ENCODE assay signal across 9 cellular contexts in the genomic region with DNA sequence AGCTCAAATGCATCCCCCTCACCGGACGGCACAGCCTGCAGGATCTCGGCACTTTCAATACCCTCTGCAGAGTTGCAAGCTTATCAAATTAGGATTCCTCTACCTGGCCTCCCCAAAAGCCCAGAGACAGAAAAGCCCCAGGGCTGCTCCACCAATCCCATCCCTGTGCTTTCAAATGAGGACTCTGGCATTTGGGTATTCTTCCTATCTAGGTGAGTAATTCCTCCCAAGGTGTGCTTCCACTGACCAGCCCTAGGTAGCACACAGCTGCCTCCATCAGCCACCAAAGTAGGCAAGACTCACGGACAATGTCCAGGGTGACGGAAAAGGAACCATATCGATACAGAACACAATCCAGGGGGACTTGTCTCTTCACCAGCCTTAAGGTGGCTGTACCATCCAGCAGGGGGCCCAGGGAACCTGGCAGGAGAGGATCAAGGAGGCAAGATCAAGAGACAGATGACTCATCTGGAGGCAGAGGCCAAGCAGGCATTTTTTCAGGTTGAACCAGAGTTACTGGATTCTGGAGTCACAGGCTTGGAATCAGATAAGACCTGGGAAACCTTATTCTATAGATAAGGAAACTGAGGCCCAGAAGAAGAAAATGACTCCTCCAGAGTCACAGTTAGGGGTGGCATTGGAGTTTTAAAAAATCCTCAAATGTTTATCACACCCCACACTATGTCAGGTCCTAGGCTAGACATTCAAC. TPM values are rescaled to one million over a fixed set of nuclear protein-coding genes. Genes with fewer than 3 reads are reported as not detected.
DNase-seq lines count a peak whose midpoint lies in the region; ATAC-seq and TF ChIP-seq lines count a peak whose summit lies in the region.
"Had no signal": no experiment of that assay in that cellular context is flagged by ENCODE, and none has a peak within 500 bp of the region (broad histone marks: within the 10 kb centered on the region; RNA-seq: fewer than 3 reads in every experiment).

No MANE protein-coding gene starts in this region.

- H3K36me3 Mint-ChIP-seq in Caco-2 (ENCODE audit: insufficient read depth, unreplicated experiment): peaks cover 11% of the 10 kb centered on the region
- peaks cover 7 to 32% (median 9%) of the 10 kb centered on the region in 3 donors for H3K36me3 Mint-ChIP-seq in immature natural killer cell

- H3K4me3 ChIP-seq in Caco-2 (ENCODE audit: low read depth, low read length) (no peak overlapping the region), LNCaP clone FGC (ENCODE audit: low read depth, low read length) (no peak overlapping the region)
- H3K4me3 ChIP-seq: thoracic aorta had no signal

- TF ChIP-seq CTCF in Caco-2 (IDR thresholded peaks at IDR 0.05; ENCODE audit: insufficient read depth in 1 of 2, low read depth in 1 of 2, low read length in 1 of 2, severe bottlenecking in 1 of 2, unreplicated experiment in 1 of 2): peak; percentile 69 to 74
- TF ChIP-seq CTCF in LNCaP clone FGC (IDR thresholded peaks at IDR 0.05; ENCODE audit: control insufficient read depth, extremely low read depth, insufficient read depth): peak; percentile 19; the same call in 1 of the 2 replicates
- TF ChIP-seq CTCF in foreskin keratinocyte (conservative IDR thresholded peaks at IDR 0.05): peak; percentile 86

- H3K27me3 Mint-ChIP-seq in Caco-2 (ENCODE audit: insufficient read depth, unreplicated experiment): no peaks in the 10 kb centered on the region
- peaks cover 0 to 2% (median 0%) of the 10 kb centered on the region in 3 donors for H3K27me3 Mint-ChIP-seq in immature natural killer cell (ENCODE audit: low read depth in 3 of 3)

- H3K27me3 ChIP-seq in Caco-2 (replicated peaks; ENCODE audit: control insufficient read depth, insufficient read depth, low read length): no peaks in the 10 kb centered on the region
- no peaks in the 10 kb centered on the region for H3K27me3 ChIP-seq in foreskin keratinocyte

- intact Hi-C loops in Caco-2 (cut with micrococcal nuclease; ENCODE audit: unreplicated experiment): loop anchor here (1.0 to 2.0 kb wide), 4 partner anchors 10 to 85 kb away; a partner anchor contains a TSS

- H3K4me3 Mint-ChIP-seq in Caco-2 (ENCODE audit: unreplicated experiment) (peak overlapping the region; percentile 60), immature natural killer cell (no peak overlapping the region)

- ATAC-seq in foreskin keratinocyte (peak; percentile 93), GM18868 (IDR thresholded peaks at IDR 0.05; ENCODE audit: unreplicated experiment) (no peak), HG03565 (IDR thresholded peaks at IDR 0.05; ENCODE audit: unreplicated experiment) (no peak)

- peak overlapping the region; percentile 93 for H3K27ac Mint-ChIP-seq in Caco-2 (ENCODE audit: unreplicated experiment)
- H3K27ac Mint-ChIP-seq in immature natural killer cell: peak overlapping the region in 1 of 6 donors; percentile 48

- POLR2A ChIA-PET in Caco-2 (lab: Charles Lee): no interaction called here

- DNase-seq in Caco-2 (peak; percentile 90 to 91), LNCaP clone FGC (ENCODE audit: low read depth) (peak; percentile 78), foreskin keratinocyte (peak; percentile 77 to 92), hepatic stellate cell (ENCODE audit: low spot score) (no peak), immature natural killer cell (no peak)
- peak; percentile 69 for DNase-seq in activated CD8-positive, alpha-beta memory T cell treated with anti-CD3 and anti-CD28 coated beads for 24 hours

- H3K4me1 Mint-ChIP-seq in Caco-2 (ENCODE audit: low read depth, unreplicated experiment): peaks cover 41% of the 10 kb centered on the region
- H3K4me1 Mint-ChIP-seq in immature natural killer cell: no peaks in the 10 kb centered on the region

- CTCF ChIA-PET in Caco-2 (lab: Charles Lee): interaction anchor here (0.9 to 1.8 kb wide), 4 partner anchors 16 to 29 kb away, joined by 3 to 11 read pairs (median 6); a partner anchor contains a TSS

- H3K9me3 Mint-ChIP-seq in Caco-2 (ENCODE audit: unreplicated experiment) (no peaks in the 10 kb centered on the region), immature natural killer cell (no peaks in the 10 kb centered on the region)

- no TSS peak for BruUV-seq in Caco-2 (replicated peaks; lab: Mats Ljungman, UMichigan)

- H3K9me3 ChIP-seq in Caco-2: no peaks in the 10 kb centered on the region
- H3K9me3 ChIP-seq: thoracic aorta had no signal

- no peak overlapping the region for H3K27ac ChIP-seq in foreskin keratinocyte
- H3K27ac ChIP-seq: thoracic aorta had no signal

- H3K4me1 ChIP-seq in Caco-2 (peaks cover 44% of the 10 kb centered on the region), foreskin keratinocyte (peaks cover 8% of the 10 kb centered on the region)

- H3K36me3 ChIP-seq in Caco-2 (ENCODE audit: control insufficient read depth, insufficient read depth, low read length): no peaks in the 10 kb centered on the region

RNA-seq across cellular contexts. Expression of a gene that starts 9.9 kb away (rescaled TPM):
- total RNA-seq in Caco-2 (2022) (7.8 and 9.7 TPM in 2 replicates), foreskin keratinocyte (0.85 and 1.3 TPM in 2 replicates)
- polyA plus RNA-seq in foreskin keratinocyte (1.0 and 1.1 TPM in 2 replicates), immature natural killer cell (under 1 TPM in 1 of 3 donors, not detected in 2; 0.44 TPM)

RNA-seq across cellular contexts. Expression of a gene that starts 10.7 kb away (rescaled TPM):
- total RNA-seq in Caco-2 (2022) (103 and 110 TPM in 2 replicates), foreskin keratinocyte (71.3 and 75.5 TPM in 2 replicates)
- polyA plus RNA-seq in foreskin keratinocyte (39.4 and 52.8 TPM in 2 replicates), immature natural killer cell (10 to 100 TPM; 11.6 to 27.7 (median 13.4) TPM)

RNA-seq across cellular contexts. Expression of a gene that starts 17.9 kb away (rescaled TPM):
- total RNA-seq in Caco-2 (2022) (98.4 and 107 TPM in 2 replicates), foreskin keratinocyte (58.2 and 75.3 TPM in 2 replicates)
- polyA plus RNA-seq in foreskin keratinocyte (42.4 and 45.9 TPM in 2 replicates), immature natural killer cell (10 to 100 TPM; 54.6 to 80.6 (median 76.9) TPM)

RNA-seq across cellular contexts. Expression of a gene that starts 25.0 kb away (rescaled TPM):
- 19.4 and 22.2 TPM in 2 replicates for total RNA-seq in Caco-2 (2022)
- 252 and 284 TPM in 2 replicates for total RNA-seq in foreskin keratinocyte
- 214 and 218 TPM in 2 replicates for polyA plus RNA-seq in foreskin keratinocyte
- polyA plus RNA-seq in immature natural killer cell: 10 to 100 TPM; 14.9 to 38.1 (median 19.7) TPM

RNA-seq across cellular contexts. Expression of a gene that starts 28.3 kb away (rescaled TPM):
- total RNA-seq in Caco-2 (2022) (39.3 and 47.2 TPM in 2 replicates), foreskin keratinocyte (42.0 and 44.5 TPM in 2 replicates)
- polyA plus RNA-seq in foreskin keratinocyte (51.3 and 55.4 TPM in 2 replicates), immature natural killer cell (10 to 100 TPM; 41.2 to 66.3 (median 54.2) TPM)

Comparison
In these comparisons a context has a peak if more than half of its experiments do, and no peak if none do; other contexts are left out.
1. DNase-seq: peak in Caco-2 (2 of 2), LNCaP clone FGC (single experiment), activated CD8-positive, alpha-beta memory T cell treated with anti-CD3 and anti-CD28 coated beads for 24 hours (single experiment) and foreskin keratinocyte (2 of 2); none in hepatic stellate cell (single experiment) and immature natural killer cell (0 of 3).
2. CTCF ChIP-seq: peak in every context shown above with its lines; median percentile 86 in foreskin keratinocyte; 72 in Caco-2; 19 in LNCaP clone FGC.